ENCODE assay signal across 11 cellular contexts in the genomic region with DNA sequence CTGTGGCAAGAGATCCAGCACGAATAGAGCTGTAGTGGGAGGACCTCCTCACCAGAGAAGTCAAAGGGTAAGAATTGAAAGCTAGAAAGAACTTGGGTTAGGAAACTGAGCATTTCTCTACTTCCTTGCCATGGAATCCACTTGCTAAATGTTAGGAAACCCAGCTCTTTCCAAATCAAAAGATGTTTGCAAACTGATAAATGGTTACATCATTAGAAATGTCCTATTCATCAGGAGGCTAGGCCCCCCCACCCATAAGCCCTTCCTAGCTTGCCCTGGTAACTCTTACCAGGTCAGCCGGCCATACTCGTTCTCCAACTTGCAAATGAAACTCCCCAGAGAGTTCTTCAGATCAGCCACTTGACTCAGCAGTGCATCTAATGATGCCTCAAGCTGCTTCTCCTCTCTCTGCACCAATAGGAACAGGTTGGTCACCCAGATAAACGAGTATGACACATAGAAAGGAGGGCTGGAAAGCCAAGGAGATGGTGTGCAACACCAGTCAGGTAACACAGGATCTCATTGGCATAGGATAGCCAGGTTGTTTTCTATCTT. TPM values are rescaled to one million over a fixed set of nuclear protein-coding genes. Genes with fewer than 3 reads are reported as not detected.
DNase-seq lines count a peak whose midpoint lies in the region; ATAC-seq and TF ChIP-seq lines count a peak whose summit lies in the region.
"Had no signal": no experiment of that assay in that cellular context is flagged by ENCODE, and none has a peak within 500 bp of the region (broad histone marks: within the 10 kb centered on the region; RNA-seq: fewer than 3 reads in every experiment).

No MANE protein-coding gene starts in this region.

- DNase-seq in activated naive CD4-positive, alpha-beta T cell (lab: John Stamatoyannopoulos, UW): no peak
- no peak for DNase-seq in activated CD8-positive, alpha-beta T cell treated with anti-CD3 and anti-CD28 coated beads, Interleukin-2, amount 10 ng/mL, durations not matched to agents 7 days and 5 days
- DNase-seq in glutamatergic neuron (no peak), superior temporal gyrus (ENCODE audit: extremely low spot score) (no peak), NCI-H1417 (lab: John Stamatoyannopoulos, UW) (no peak)
- DNase-seq in effector CD8-positive, alpha-beta T cell (lab: John Stamatoyannopoulos, UW): no peak
- DNase-seq: central memory CD4-positive, alpha-beta T cell; mucosa of descending colon had no signal

- H3K4me1 Mint-ChIP-seq in activated naive CD4-positive, alpha-beta T cell treated with anti-CD3 and anti-CD28 coated beads, Interleukin-2, amount 50 U/mL, for 24 hours: peaks cover 53% of the 10 kb centered on the region
- H3K4me1 Mint-ChIP-seq in activated CD8-positive, alpha-beta T cell treated with anti-CD3 and anti-CD28 coated beads, Interleukin-2, amount 10 ng/mL, durations not matched to agents 7 days and 5 days (ENCODE audit: low read depth): peaks cover 33% of the 10 kb centered on the region
- H3K4me1 Mint-ChIP-seq in glutamatergic neuron (ENCODE audit: low read depth, unreplicated experiment): peaks cover 11% of the 10 kb centered on the region

- no peaks in the 10 kb centered on the region for H3K9me3 Mint-ChIP-seq in activated naive CD4-positive, alpha-beta T cell treated with anti-CD3 and anti-CD28 coated beads, Interleukin-2, amount 50 U/mL, for 24 hours
- no peaks in the 10 kb centered on the region for H3K9me3 Mint-ChIP-seq in activated CD8-positive, alpha-beta T cell treated with anti-CD3 and anti-CD28 coated beads, Interleukin-2, amount 10 ng/mL, durations not matched to agents 7 days and 5 days (ENCODE audit: insufficient read depth)
- no peaks in the 10 kb centered on the region for H3K9me3 Mint-ChIP-seq in glutamatergic neuron (ENCODE audit: unreplicated experiment)

- TF ChIP-seq CTCF in glutamatergic neuron (IDR thresholded peaks at IDR 0.05; ENCODE audit: partially characterized antibody, unreplicated experiment): no peak

- no peaks in the 10 kb centered on the region for H3K27me3 Mint-ChIP-seq in activated naive CD4-positive, alpha-beta T cell treated with anti-CD3 and anti-CD28 coated beads, Interleukin-2, amount 50 U/mL, for 24 hours
- no peaks in the 10 kb centered on the region for H3K27me3 Mint-ChIP-seq in activated CD8-positive, alpha-beta T cell treated with anti-CD3 and anti-CD28 coated beads, Interleukin-2, amount 10 ng/mL, durations not matched to agents 7 days and 5 days (ENCODE audit: low read depth)
- peaks cover 3% of the 10 kb centered on the region for H3K27me3 Mint-ChIP-seq in glutamatergic neuron (ENCODE audit: unreplicated experiment)

- H3K27ac ChIP-seq in temporal lobe (ENCODE audit: low read depth, low read length): peak overlapping the region; percentile 74
- H3K27ac ChIP-seq: SK-N-MC had no signal

- CTCF ChIA-PET in activated CD8-positive, alpha-beta T cell treated with anti-CD3 and anti-CD28 coated beads, Interleukin-2, amount 10 ng/mL, durations not matched to agents 7 days and 5 days (lab: Charles Lee): interaction anchor here (1.2 to 2.0 kb wide), 3 partner anchors 12 to 30 kb away, joined by 3 to 7 read pairs (median 4); a partner anchor contains a TSS

- peak overlapping the region; percentile 100 for H3K4me3 Mint-ChIP-seq in activated naive CD4-positive, alpha-beta T cell treated with anti-CD3 and anti-CD28 coated beads, Interleukin-2, amount 50 U/mL, for 24 hours
- peak overlapping the region; percentile 100 for H3K4me3 Mint-ChIP-seq in activated CD8-positive, alpha-beta T cell treated with anti-CD3 and anti-CD28 coated beads, Interleukin-2, amount 10 ng/mL, durations not matched to agents 7 days and 5 days
- peak overlapping the region; percentile 100 for H3K4me3 Mint-ChIP-seq in glutamatergic neuron (ENCODE audit: unreplicated experiment)

- ATAC-seq in activated CD8-positive, alpha-beta T cell treated with anti-CD3 and anti-CD28 coated beads, Interleukin-2, amount 10 ng/mL, durations not matched to agents 7 days and 5 days: no peak
- ATAC-seq: mucosa of descending colon had no signal

- H3K27ac Mint-ChIP-seq in activated naive CD4-positive, alpha-beta T cell treated with anti-CD3 and anti-CD28 coated beads, Interleukin-2, amount 50 U/mL, for 24 hours: peak overlapping the region; percentile 100
- peak overlapping the region; percentile 64 for H3K27ac Mint-ChIP-seq in activated CD8-positive, alpha-beta T cell treated with anti-CD3 and anti-CD28 coated beads, Interleukin-2, amount 10 ng/mL, durations not matched to agents 7 days and 5 days
- no peak overlapping the region for H3K27ac Mint-ChIP-seq in glutamatergic neuron (ENCODE audit: unreplicated experiment)

- peaks cover 7% of the 10 kb centered on the region for H3K36me3 Mint-ChIP-seq in activated naive CD4-positive, alpha-beta T cell treated with anti-CD3 and anti-CD28 coated beads, Interleukin-2, amount 50 U/mL, for 24 hours
- peaks cover 43% of the 10 kb centered on the region for H3K36me3 Mint-ChIP-seq in activated CD8-positive, alpha-beta T cell treated with anti-CD3 and anti-CD28 coated beads, Interleukin-2, amount 10 ng/mL, durations not matched to agents 7 days and 5 days (ENCODE audit: low read depth)
- peaks cover 5% of the 10 kb centered on the region for H3K36me3 Mint-ChIP-seq in glutamatergic neuron (ENCODE audit: unreplicated experiment)

- POLR2A ChIA-PET in activated CD8-positive, alpha-beta T cell treated with anti-CD3 and anti-CD28 coated beads, Interleukin-2, amount 10 ng/mL, durations not matched to agents 7 days and 5 days (lab: Charles Lee): interaction anchor here (0.6 to 2.1 kb wide), 4 partner anchors 11 to 161 kb away, joined by 3 to 17 read pairs (median 4); a partner anchor contains a TSS

RNA-seq across cellular contexts. Expression of a gene that starts 1.5 kb away (rescaled TPM):
- total RNA-seq in activated CD8-positive, alpha-beta T cell treated with anti-CD3 and anti-CD28 coated beads, Interleukin-2, amount 10 ng/mL, durations not matched to agents 7 days and 5 days: 10 to 100 TPM; 33.1 to 35.1 TPM
- total RNA-seq in glutamatergic neuron (ENCODE audit: unreplicated experiment) (39.1 TPM), temporal lobe (13.0 TPM)

RNA-seq across cellular contexts. Expression of a gene that starts 1.6 kb away (rescaled TPM):
- total RNA-seq in activated CD8-positive, alpha-beta T cell treated with anti-CD3 and anti-CD28 coated beads, Interleukin-2, amount 10 ng/mL, durations not matched to agents 7 days and 5 days: 10 to 100 TPM; 57.2 to 58.3 TPM
- 85.3 TPM for total RNA-seq in glutamatergic neuron (ENCODE audit: unreplicated experiment)
- 16.7 TPM for total RNA-seq in temporal lobe

RNA-seq across cellular contexts. Expression of a gene that starts 20.3 kb away (rescaled TPM):
- total RNA-seq in activated CD8-positive, alpha-beta T cell treated with anti-CD3 and anti-CD28 coated beads, Interleukin-2, amount 10 ng/mL, durations not matched to agents 7 days and 5 days: 10 to 100 TPM; 69.6 to 71.0 TPM
- total RNA-seq in glutamatergic neuron (ENCODE audit: unreplicated experiment): 18.7 TPM
- 5.7 TPM for total RNA-seq in temporal lobe

RNA-seq across cellular contexts. Expression of a gene that starts 29.3 kb away (rescaled TPM):
- 100 to 1,000 TPM; 214 to 232 TPM for total RNA-seq in activated CD8-positive, alpha-beta T cell treated with anti-CD3 and anti-CD28 coated beads, Interleukin-2, amount 10 ng/mL, durations not matched to agents 7 days and 5 days
- 22.5 TPM for total RNA-seq in glutamatergic neuron (ENCODE audit: unreplicated experiment)
- total RNA-seq in temporal lobe: 2.7 TPM

RNA-seq across cellular contexts. Expression of a gene that starts 50.5 kb away (rescaled TPM):
- total RNA-seq in activated CD8-positive, alpha-beta T cell treated with anti-CD3 and anti-CD28 coated beads, Interleukin-2, amount 10 ng/mL, durations not matched to agents 7 days and 5 days: not detected
- total RNA-seq in glutamatergic neuron (ENCODE audit: unreplicated experiment) (not detected), temporal lobe (not detected)
